10 cellular contexts compared by ENCODE assay signal in the genomic region with DNA sequence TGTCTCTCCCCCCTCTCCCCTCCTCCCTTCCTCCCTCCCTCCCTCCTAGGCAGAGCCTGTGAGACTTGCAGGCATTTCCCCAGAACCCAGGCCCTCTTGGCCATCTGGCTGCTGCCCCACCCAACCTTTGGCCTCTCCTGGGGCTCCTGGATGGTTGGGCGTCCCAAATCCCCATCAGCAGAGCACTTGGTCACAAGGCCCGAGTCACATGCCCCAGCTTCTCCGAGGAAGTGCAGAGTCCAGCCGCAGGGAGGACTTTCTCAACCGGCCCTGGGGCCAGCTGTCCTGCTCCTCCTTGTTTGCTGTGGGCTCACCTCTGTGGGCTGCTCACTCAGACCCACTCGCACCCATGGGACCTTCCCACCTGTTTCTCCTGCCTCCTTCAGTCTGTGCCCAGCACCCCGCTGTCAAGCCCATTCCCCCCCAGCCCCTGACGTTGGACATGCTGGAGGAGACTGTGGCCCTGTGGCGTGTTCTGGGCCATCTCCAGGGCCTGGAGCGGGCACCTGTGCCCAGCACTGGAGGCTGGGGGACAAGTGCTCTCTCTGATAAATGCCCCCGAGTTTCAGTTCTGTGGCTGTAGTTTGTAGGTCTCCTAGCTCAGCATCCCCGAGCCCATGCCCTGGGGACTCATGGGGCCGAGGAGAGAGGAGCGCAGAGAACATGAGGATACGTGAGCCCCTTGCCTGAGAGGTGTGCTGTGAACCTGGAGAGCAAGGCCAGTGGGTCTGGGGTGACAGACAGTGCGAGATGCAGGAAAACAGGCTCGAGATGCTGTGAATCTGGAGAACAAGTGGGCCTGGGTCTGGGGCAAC. TPM values are rescaled to one million over a fixed set of nuclear protein-coding genes. Genes with fewer than 3 reads are reported as not detected.
DNase-seq lines count a peak whose midpoint lies in the region; ATAC-seq and TF ChIP-seq lines count a peak whose summit lies in the region.
"Had no signal": no experiment of that assay in that cellular context is flagged by ENCODE, and none has a peak within 500 bp of the region (broad histone marks: within the 10 kb centered on the region; RNA-seq: fewer than 3 reads in every experiment).

No MANE protein-coding gene starts in this region.

- intact Hi-C loops in upper lobe of right lung (cut with DNase I): no loop called here

- peak overlapping the region; percentile 76 for H3K4me3 Mint-ChIP-seq in activated T-cell treated with anti-CD3 and anti-CD28 coated beads, Interleukin-2, amount 50 U/mL, for 4 hours
- H3K4me3 Mint-ChIP-seq in effector memory CD8-positive, alpha-beta T cell: peak overlapping the region; percentile 80 to 88

- H3K9me3 ChIP-seq in mucosa of stomach (ENCODE audit: control insufficient read depth, low read length): no peaks in the 10 kb centered on the region
- no peaks in the 10 kb centered on the region for H3K9me3 ChIP-seq in upper lobe of right lung
- H3K9me3 ChIP-seq in BE2C: no peaks in the 10 kb centered on the region

- H3K9me3 Mint-ChIP-seq in activated T-cell treated with anti-CD3 and anti-CD28 coated beads, Interleukin-2, amount 50 U/mL, for 4 hours: no peaks in the 10 kb centered on the region
- H3K9me3 Mint-ChIP-seq in effector memory CD8-positive, alpha-beta T cell: no peaks in the 10 kb centered on the region

- H3K4me1 Mint-ChIP-seq in activated T-cell treated with anti-CD3 and anti-CD28 coated beads, Interleukin-2, amount 50 U/mL, for 4 hours (ENCODE audit: low read depth): peaks cover 82% of the 10 kb centered on the region
- peaks cover 72 to 74% of the 10 kb centered on the region in 2 donors for H3K4me1 Mint-ChIP-seq in effector memory CD8-positive, alpha-beta T cell (ENCODE audit: low read depth in 2 of 2)

- H3K27ac Mint-ChIP-seq in effector memory CD8-positive, alpha-beta T cell: peak overlapping the region; percentile 95 to 99

- TF ChIP-seq CTCF in upper lobe of right lung (IDR thresholded peaks at IDR 0.05): no peak
- no peak for TF ChIP-seq CTCF in BE2C (IDR thresholded peaks at IDR 0.05; ENCODE audit: low read depth, low read length)

- H3K27me3 ChIP-seq in mucosa of stomach (ENCODE audit: control insufficient read depth, insufficient read depth, low read length): no peaks in the 10 kb centered on the region
- no peaks in the 10 kb centered on the region for H3K27me3 ChIP-seq in upper lobe of right lung
- no peaks in the 10 kb centered on the region for H3K27me3 ChIP-seq in BE2C

- no peaks in the 10 kb centered on the region for H3K27me3 Mint-ChIP-seq in activated T-cell treated with anti-CD3 and anti-CD28 coated beads, Interleukin-2, amount 50 U/mL, for 4 hours (ENCODE audit: low read depth)
- no peaks in the 10 kb centered on the region for H3K27me3 Mint-ChIP-seq in effector memory CD8-positive, alpha-beta T cell

- H3K4me1 ChIP-seq in mucosa of stomach (ENCODE audit: control insufficient read depth, insufficient read depth, low read length) (peaks cover 40% of the 10 kb centered on the region), upper lobe of right lung (peaks cover 73% of the 10 kb centered on the region), BE2C (peaks cover 34% of the 10 kb centered on the region)

- H3K36me3 Mint-ChIP-seq in activated T-cell treated with anti-CD3 and anti-CD28 coated beads, Interleukin-2, amount 50 U/mL, for 4 hours (ENCODE audit: insufficient read depth): peaks cover 14% of the 10 kb centered on the region
- H3K36me3 Mint-ChIP-seq in effector memory CD8-positive, alpha-beta T cell (ENCODE audit: insufficient read depth): peaks cover 44% of the 10 kb centered on the region

- H3K36me3 ChIP-seq in mucosa of stomach (ENCODE audit: control insufficient read depth, insufficient read depth, low read length) (no peaks in the 10 kb centered on the region), upper lobe of right lung (no peaks in the 10 kb centered on the region), BE2C (0 out of 2 replicates have a peak, but pooled peaks cover under 1% of the 10 kb centered on the region)

- peak overlapping the region; percentile 57 for H3K9ac ChIP-seq in mucosa of stomach (ENCODE audit: low read length)

- no peak for ATAC-seq in activated T-cell treated with anti-CD3 and anti-CD28 coated beads, Interleukin-2, amount 50 U/mL, for 4 hours
- no peak for ATAC-seq in effector memory CD8-positive, alpha-beta T cell (replicated peaks)
- peak; percentile 59 for ATAC-seq in upper lobe of right lung

- peak overlapping the region; percentile 78 for H3K27ac ChIP-seq in upper lobe of right lung

- H3K4me3 ChIP-seq in mucosa of stomach (ENCODE audit: low read length) (peak overlapping the region; percentile 9), upper lobe of right lung (no peak overlapping the region), BE2C (ENCODE audit: low read depth, low read length) (no peak overlapping the region)

- no peak for DNase-seq in activated T-cell treated with anti-CD3 and anti-CD28 coated beads, Interleukin-2, amount 50 U/mL, for 4 hours
- DNase-seq in activated T-cell treated with anti-CD3 and anti-CD28 coated beads for 4 hours (no peak), upper lobe of right lung (peak; percentile 86), NCI-H510A treated with DMSO at 0.1 percent for 48 hours (lab: John Stamatoyannopoulos, UW) (no peak), GM19238 (ENCODE audit: insufficient read length, low spot score) (no peak), BE2C (no peak)
- no peak for DNase-seq in effector memory CD8-positive, alpha-beta T cell
- DNase-seq: AML-193, NCI-H774 had no signal

RNA-seq across cellular contexts. Expression of a gene that starts 42.3 kb away (rescaled TPM):
- total RNA-seq in activated T-cell treated with anti-CD3 and anti-CD28 coated beads, Interleukin-2, amount 50 U/mL, for 4 hours: not detected
- 5.6 TPM for total RNA-seq in upper lobe of right lung
- 0.54 TPM for polyA plus RNA-seq in BE2C (2012; ENCODE audit: insufficient read depth, insufficient read length, low read depth)
